ENCODE assay signal across 2 cellular contexts in the genomic region with DNA sequence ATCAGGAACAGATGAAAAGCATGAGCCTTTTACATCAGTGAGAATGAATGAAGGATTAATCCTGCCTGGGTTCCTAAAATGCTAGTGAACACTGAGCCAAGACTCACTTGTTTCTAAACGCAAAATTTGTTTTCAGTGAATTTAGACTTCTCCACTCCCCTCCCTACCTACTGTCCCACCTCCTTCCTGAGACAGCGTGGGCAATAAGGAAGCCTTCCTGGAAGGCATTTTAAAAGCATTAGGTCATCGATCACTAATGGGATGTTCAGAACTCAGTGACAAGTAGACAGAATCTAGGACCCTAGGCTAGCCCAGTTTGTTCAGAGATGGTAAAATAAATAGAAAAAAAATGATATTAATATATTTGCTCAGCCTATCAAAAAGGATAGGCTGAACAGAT.
TF ChIP-seq lines count a peak whose summit lies in the region.

No MANE protein-coding gene starts in this region.

TF ChIP-seq in GM23338, 12 proteins besides CTCF, POLR2A, EP300 and RAD21 (continued from another document):
- TF ChIP-seq, protein P1, sequence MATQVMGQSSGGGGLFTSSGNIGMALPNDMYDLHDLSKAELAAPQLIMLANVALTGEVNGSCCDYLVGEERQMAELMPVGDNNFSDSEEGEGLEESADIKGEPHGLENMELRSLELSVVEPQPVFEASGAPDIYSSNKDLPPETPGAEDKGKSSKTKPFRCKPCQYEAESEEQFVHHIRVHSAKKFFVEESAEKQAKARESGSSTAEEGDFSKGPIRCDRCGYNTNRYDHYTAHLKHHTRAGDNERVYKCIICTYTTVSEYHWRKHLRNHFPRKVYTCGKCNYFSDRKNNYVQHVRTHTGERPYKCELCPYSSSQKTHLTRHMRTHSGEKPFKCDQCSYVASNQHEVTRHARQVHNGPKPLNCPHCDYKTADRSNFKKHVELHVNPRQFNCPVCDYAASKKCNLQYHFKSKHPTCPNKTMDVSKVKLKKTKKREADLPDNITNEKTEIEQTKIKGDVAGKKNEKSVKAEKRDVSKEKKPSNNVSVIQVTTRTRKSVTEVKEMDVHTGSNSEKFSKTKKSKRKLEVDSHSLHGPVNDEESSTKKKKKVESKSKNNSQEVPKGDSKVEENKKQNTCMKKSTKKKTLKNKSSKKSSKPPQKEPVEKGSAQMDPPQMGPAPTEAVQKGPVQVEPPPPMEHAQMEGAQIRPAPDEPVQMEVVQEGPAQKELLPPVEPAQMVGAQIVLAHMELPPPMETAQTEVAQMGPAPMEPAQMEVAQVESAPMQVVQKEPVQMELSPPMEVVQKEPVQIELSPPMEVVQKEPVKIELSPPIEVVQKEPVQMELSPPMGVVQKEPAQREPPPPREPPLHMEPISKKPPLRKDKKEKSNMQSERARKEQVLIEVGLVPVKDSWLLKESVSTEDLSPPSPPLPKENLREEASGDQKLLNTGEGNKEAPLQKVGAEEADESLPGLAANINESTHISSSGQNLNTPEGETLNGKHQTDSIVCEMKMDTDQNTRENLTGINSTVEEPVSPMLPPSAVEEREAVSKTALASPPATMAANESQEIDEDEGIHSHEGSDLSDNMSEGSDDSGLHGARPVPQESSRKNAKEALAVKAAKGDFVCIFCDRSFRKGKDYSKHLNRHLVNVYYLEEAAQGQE (IDR thresholded peaks at IDR 0.05; ENCODE audit: unreplicated experiment), result no peak
- TF ChIP-seq, protein P2, sequence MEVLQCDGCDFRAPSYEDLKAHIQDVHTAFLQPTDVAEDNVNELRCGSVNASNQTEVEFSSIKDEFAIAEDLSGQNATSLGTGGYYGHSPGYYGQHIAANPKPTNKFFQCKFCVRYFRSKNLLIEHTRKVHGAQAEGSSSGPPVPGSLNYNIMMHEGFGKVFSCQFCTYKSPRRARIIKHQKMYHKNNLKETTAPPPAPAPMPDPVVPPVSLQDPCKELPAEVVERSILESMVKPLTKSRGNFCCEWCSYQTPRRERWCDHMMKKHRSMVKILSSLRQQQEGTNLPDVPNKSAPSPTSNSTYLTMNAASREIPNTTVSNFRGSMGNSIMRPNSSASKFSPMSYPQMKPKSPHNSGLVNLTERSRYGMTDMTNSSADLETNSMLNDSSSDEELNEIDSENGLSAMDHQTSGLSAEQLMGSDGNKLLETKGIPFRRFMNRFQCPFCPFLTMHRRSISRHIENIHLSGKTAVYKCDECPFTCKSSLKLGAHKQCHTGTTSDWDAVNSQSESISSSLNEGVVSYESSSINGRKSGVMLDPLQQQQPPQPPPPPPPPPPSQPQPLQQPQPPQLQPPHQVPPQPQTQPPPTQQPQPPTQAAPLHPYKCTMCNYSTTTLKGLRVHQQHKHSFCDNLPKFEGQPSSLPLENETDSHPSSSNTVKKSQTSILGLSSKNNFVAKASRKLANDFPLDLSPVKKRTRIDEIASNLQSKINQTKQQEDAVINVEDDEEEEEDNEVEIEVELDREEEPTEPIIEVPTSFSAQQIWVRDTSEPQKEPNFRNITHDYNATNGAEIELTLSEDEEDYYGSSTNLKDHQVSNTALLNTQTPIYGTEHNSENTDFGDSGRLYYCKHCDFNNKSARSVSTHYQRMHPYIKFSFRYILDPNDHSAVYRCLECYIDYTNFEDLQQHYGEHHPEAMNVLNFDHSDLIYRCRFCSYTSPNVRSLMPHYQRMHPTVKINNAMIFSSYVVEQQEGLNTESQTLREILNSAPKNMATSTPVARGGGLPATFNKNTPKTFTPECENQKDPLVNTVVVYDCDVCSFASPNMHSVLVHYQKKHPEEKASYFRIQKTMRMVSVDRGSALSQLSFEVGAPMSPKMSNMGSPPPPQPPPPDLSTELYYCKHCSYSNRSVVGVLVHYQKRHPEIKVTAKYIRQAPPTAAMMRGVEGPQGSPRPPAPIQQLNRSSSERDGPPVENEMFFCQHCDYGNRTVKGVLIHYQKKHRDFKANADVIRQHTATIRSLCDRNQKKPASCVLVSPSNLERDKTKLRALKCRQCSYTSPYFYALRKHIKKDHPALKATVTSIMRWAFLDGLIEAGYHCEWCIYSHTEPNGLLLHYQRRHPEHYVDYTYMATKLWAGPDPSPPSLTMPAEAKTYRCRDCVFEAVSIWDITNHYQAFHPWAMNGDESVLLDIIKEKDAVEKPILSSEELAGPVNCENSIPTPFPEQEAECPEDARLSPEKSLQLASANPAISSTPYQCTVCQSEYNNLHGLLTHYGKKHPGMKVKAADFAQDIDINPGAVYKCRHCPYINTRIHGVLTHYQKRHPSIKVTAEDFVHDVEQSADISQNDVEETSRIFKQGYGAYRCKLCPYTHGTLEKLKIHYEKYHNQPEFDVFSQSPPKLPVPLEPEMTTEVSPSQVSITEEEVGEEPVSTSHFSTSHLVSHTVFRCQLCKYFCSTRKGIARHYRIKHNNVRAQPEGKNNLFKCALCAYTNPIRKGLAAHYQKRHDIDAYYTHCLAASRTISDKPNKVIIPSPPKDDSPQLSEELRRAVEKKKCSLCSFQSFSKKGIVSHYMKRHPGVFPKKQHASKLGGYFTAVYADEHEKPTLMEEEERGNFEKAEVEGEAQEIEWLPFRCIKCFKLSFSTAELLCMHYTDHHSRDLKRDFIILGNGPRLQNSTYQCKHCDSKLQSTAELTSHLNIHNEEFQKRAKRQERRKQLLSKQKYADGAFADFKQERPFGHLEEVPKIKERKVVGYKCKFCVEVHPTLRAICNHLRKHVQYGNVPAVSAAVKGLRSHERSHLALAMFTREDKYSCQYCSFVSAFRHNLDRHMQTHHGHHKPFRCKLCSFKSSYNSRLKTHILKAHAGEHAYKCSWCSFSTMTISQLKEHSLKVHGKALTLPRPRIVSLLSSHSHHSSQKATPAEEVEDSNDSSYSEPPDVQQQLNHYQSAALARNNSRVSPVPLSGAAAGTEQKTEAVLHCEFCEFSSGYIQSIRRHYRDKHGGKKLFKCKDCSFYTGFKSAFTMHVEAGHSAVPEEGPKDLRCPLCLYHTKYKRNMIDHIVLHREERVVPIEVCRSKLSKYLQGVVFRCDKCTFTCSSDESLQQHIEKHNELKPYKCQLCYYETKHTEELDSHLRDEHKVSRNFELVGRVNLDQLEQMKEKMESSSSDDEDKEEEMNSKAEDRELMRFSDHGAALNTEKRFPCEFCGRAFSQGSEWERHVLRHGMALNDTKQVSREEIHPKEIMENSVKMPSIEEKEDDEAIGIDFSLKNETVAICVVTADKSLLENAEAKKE (CRISPR knock-in tag; IDR thresholded peaks at IDR 0.05), result no peak
- TF ChIP-seq ZNF114 (CRISPR knock-in tag; IDR thresholded peaks at IDR 0.05) (no peak), ZNF331 (CRISPR knock-in tag; IDR thresholded peaks at IDR 0.05; ENCODE audit: low read depth) (no peak), CREB1 (CRISPR knock-in tag; IDR thresholded peaks at IDR 0.05; ENCODE audit: low read depth) (no peak), JUNB (IDR thresholded peaks at IDR 0.05; ENCODE audit: unreplicated experiment) (no peak), STAT1 (IDR thresholded peaks at IDR 0.05; ENCODE audit: unreplicated experiment) (no peak)
- TF ChIP-seq, protein P3, sequence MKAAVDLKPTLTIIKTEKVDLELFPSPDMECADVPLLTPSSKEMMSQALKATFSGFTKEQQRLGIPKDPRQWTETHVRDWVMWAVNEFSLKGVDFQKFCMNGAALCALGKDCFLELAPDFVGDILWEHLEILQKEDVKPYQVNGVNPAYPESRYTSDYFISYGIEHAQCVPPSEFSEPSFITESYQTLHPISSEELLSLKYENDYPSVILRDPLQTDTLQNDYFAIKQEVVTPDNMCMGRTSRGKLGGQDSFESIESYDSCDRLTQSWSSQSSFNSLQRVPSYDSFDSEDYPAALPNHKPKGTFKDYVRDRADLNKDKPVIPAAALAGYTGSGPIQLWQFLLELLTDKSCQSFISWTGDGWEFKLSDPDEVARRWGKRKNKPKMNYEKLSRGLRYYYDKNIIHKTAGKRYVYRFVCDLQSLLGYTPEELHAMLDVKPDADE (IDR thresholded peaks at IDR 0.05), result no peak

TF ChIP-seq in SK-N-SH treated with all-trans-retinoic acid at 6 μM for 48 hours, 23 proteins besides CTCF, POLR2A, EP300 and RAD21 (continued from another document):
- TF ChIP-seq, protein P4, sequence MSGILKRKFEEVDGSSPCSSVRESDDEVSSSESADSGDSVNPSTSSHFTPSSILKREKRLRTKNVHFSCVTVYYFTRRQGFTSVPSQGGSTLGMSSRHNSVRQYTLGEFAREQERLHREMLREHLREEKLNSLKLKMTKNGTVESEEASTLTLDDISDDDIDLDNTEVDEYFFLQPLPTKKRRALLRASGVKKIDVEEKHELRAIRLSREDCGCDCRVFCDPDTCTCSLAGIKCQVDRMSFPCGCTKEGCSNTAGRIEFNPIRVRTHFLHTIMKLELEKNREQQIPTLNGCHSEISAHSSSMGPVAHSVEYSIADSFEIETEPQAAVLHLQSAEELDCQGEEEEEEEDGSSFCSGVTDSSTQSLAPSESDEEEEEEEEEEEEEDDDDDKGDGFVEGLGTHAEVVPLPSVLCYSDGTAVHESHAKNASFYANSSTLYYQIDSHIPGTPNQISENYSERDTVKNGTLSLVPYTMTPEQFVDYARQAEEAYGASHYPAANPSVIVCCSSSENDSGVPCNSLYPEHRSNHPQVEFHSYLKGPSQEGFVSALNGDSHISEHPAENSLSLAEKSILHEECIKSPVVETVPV (CRISPR knock-in tag; IDR thresholded peaks at IDR 0.05), result no peak
- TF ChIP-seq ISL1 (CRISPR knock-in tag; IDR thresholded peaks at IDR 0.05) (no peak), ZC3H10 (CRISPR knock-in tag; IDR thresholded peaks at IDR 0.05) (no peak), TCF4 (CRISPR knock-in tag; IDR thresholded peaks at IDR 0.05; ENCODE audit: borderline replicate concordance) (no peak), GLIS3 (CRISPR knock-in tag; IDR thresholded peaks at IDR 0.05) (no peak), ZFP30 (CRISPR knock-in tag; IDR thresholded peaks at IDR 0.05) (no peak), ZFP3 (CRISPR knock-in tag; IDR thresholded peaks at IDR 0.05) (no peak), CSDC2 (CRISPR knock-in tag; IDR thresholded peaks at IDR 0.05) (no peak)
- TF ChIP-seq, protein P5, sequence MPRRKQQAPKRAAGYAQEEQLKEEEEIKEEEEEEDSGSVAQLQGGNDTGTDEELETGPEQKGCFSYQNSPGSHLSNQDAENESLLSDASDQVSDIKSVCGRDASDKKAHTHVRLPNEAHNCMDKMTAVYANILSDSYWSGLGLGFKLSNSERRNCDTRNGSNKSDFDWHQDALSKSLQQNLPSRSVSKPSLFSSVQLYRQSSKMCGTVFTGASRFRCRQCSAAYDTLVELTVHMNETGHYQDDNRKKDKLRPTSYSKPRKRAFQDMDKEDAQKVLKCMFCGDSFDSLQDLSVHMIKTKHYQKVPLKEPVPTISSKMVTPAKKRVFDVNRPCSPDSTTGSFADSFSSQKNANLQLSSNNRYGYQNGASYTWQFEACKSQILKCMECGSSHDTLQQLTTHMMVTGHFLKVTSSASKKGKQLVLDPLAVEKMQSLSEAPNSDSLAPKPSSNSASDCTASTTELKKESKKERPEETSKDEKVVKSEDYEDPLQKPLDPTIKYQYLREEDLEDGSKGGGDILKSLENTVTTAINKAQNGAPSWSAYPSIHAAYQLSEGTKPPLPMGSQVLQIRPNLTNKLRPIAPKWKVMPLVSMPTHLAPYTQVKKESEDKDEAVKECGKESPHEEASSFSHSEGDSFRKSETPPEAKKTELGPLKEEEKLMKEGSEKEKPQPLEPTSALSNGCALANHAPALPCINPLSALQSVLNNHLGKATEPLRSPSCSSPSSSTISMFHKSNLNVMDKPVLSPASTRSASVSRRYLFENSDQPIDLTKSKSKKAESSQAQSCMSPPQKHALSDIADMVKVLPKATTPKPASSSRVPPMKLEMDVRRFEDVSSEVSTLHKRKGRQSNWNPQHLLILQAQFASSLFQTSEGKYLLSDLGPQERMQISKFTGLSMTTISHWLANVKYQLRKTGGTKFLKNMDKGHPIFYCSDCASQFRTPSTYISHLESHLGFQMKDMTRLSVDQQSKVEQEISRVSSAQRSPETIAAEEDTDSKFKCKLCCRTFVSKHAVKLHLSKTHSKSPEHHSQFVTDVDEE (CRISPR knock-in tag; IDR thresholded peaks at IDR 0.05), result no peak
TF ChIP-seq in SK-N-SH treated with all-trans-retinoic acid at 6 μM for 48 hours: peak in this region for 0.
